In genomic region chr11:61967924-61968757, GRCh38 we compare ENCODE assay signal across 1 cellular context.
TF ChIP-seq lines count a peak whose summit lies in the region.

No MANE protein-coding gene starts in this region.

TF ChIP-seq in IMR-90, 13 proteins besides CTCF, POLR2A, EP300 and RAD21 (continued from another document):
- no peak for TF ChIP-seq MXI1 (IDR thresholded peaks at IDR 0.05; ENCODE audit: borderline replicate concordance, low read depth, low read length)
- no peak for TF ChIP-seq CEBPB (IDR thresholded peaks at IDR 0.05; ENCODE audit: low read depth, low read length)
- no peak for TF ChIP-seq SMC3 (IDR thresholded peaks at IDR 0.05; ENCODE audit: low read depth, low read length)
- no peak for TF ChIP-seq CHD1 (IDR thresholded peaks at IDR 0.05; ENCODE audit: low read depth, low read length)
- TF ChIP-seq, protein P1, sequence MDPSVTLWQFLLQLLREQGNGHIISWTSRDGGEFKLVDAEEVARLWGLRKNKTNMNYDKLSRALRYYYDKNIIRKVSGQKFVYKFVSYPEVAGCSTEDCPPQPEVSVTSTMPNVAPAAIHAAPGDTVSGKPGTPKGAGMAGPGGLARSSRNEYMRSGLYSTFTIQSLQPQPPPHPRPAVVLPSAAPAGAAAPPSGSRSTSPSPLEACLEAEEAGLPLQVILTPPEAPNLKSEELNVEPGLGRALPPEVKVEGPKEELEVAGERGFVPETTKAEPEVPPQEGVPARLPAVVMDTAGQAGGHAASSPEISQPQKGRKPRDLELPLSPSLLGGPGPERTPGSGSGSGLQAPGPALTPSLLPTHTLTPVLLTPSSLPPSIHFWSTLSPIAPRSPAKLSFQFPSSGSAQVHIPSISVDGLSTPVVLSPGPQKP (IDR thresholded peaks at IDR 0.05; ENCODE audit: borderline replicate concordance, low read depth, low read length) = no peak
- no peak; the same call in 1 of the 2 replicates for TF ChIP-seq NFE2L2 (IDR thresholded peaks at IDR 0.05; ENCODE audit: low read depth, low read length)
- no peak for TF ChIP-seq MAFK (IDR thresholded peaks at IDR 0.05; ENCODE audit: low read depth, low read length)
- no peak for TF ChIP-seq FOS (IDR thresholded peaks at IDR 0.05; ENCODE audit: low read depth, low read length)
- no peak for TF ChIP-seq MAZ (IDR thresholded peaks at IDR 0.05; ENCODE audit: borderline replicate concordance, low read depth, low read length)
TF ChIP-seq in IMR-90: peak in this region for 0.
